ENCODE assay signal across 17 cellular contexts in the genomic region with DNA sequence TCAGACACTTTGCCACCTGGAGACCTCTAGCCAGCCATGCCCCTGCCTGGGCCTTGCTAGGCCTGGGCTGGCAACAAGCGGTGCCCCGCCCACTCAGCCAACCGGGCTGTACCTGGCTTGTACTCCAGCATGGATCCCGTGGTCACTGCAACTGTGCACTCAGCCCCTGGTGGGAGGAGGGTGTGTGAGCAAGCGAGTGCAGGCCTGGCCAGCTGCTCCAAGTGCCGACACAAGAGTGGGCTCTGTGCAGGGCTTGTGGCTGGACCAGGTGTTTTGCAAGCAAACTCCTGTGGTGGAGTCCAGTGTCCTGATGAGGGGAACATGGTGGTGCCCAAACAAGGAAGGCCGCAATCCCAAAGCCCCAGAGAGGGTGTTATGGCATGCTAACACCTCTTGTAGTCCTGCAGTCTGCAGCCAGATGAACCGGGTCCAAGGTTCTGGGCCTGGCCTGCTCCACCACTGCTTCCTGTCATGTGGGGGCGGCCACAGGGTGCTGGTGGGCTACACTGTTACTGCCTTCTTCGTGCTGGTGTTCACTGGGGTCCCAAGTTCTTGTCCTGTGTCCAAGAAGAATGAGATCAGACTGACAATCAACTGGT.
"Had no signal": no experiment of that assay in that cellular context is flagged by ENCODE, and none has a peak within 500 bp of the region (broad histone marks: within the 10 kb centered on the region; RNA-seq: fewer than 3 reads in every experiment).

No MANE protein-coding gene starts in this region.

- H3K27me3 Mint-ChIP-seq: activated CD4-positive, alpha-beta T cell treated with anti-CD3 and anti-CD28 coated beads, Interleukin-2, amount 10 ng/mL, durations not matched to agents 24 days and 14 days; activated T-helper 17 cell treated with anti-CD3 and anti-CD28 coated beads, Interleukin-2, amount 50 U/mL, for 72 hours had no signal

- H3K9me3 ChIP-seq: heart right ventricle, prostate gland had no signal

- DNase-seq: activated B cell treated with CpG ODN at 0.5 μM for 24 hours; activated CD4-positive, alpha-beta T cell treated with anti-CD3 and anti-CD28 coated beads, Interleukin-2, amount 10 ng/mL, durations not matched to agents 24 days and 14 days; activated naive CD4-positive, alpha-beta T cell treated with anti-CD3 and anti-CD28 coated beads for 36 hours; activated T-cell treated with anti-CD3 and anti-CD28 coated beads for 4 hours; heart right ventricle; kidney; left ventricle myocardium superior; naive B cell; occipital lobe; stimulated activated CD4-positive, alpha-beta T cell treated with anti-CD3 and anti-CD28 coated beads, Interleukin-2, amount 100 ng/mL, for 24 hours; stimulated activated naive CD4-positive, alpha-beta T cell treated with Interleukin-2 at 50 U/mL for 16 hours; T1000; trophoblast cell had no signal

- H3K4me3 Mint-ChIP-seq: activated B cell treated with CpG ODN at 0.5 μM for 24 hours; activated CD4-positive, alpha-beta T cell treated with anti-CD3 and anti-CD28 coated beads, Interleukin-2, amount 10 ng/mL, durations not matched to agents 24 days and 14 days; activated naive CD4-positive, alpha-beta T cell treated with anti-CD3 and anti-CD28 coated beads for 36 hours; activated T-helper 17 cell treated with anti-CD3 and anti-CD28 coated beads, Interleukin-2, amount 50 U/mL, for 72 hours had no signal

- H3K36me3 ChIP-seq: cardiac muscle cell, heart right ventricle, prostate gland had no signal

- H3K27ac ChIP-seq: cardiac muscle cell, heart right ventricle, prostate gland had no signal

- H3K9me3 Mint-ChIP-seq: activated B cell treated with CpG ODN at 0.5 μM for 24 hours; activated CD4-positive, alpha-beta T cell treated with anti-CD3 and anti-CD28 coated beads, Interleukin-2, amount 10 ng/mL, durations not matched to agents 24 days and 14 days; activated naive CD4-positive, alpha-beta T cell treated with anti-CD3 and anti-CD28 coated beads for 36 hours; activated T-helper 17 cell treated with anti-CD3 and anti-CD28 coated beads, Interleukin-2, amount 50 U/mL, for 72 hours had no signal

- H3K27me3 ChIP-seq: cardiac muscle cell, heart right ventricle had no signal

- ATAC-seq: activated T-helper 17 cell treated with anti-CD3 and anti-CD28 coated beads, Interleukin-2, amount 50 U/mL, for 72 hours; left ventricle myocardium superior; sciatic nerve had no signal

- H3K27ac Mint-ChIP-seq: activated B cell treated with CpG ODN at 0.5 μM for 24 hours; activated CD4-positive, alpha-beta T cell treated with anti-CD3 and anti-CD28 coated beads, Interleukin-2, amount 10 ng/mL, durations not matched to agents 24 days and 14 days; activated naive CD4-positive, alpha-beta T cell treated with anti-CD3 and anti-CD28 coated beads for 36 hours; activated T-helper 17 cell treated with anti-CD3 and anti-CD28 coated beads, Interleukin-2, amount 50 U/mL, for 72 hours; naive B cell had no signal

- H3K4me3 ChIP-seq: cardiac muscle cell, heart right ventricle, prostate gland had no signal

- H3K4me1 Mint-ChIP-seq: activated B cell treated with CpG ODN at 0.5 μM for 24 hours; activated T-helper 17 cell treated with anti-CD3 and anti-CD28 coated beads, Interleukin-2, amount 50 U/mL, for 72 hours had no signal
